Comparison of ENCODE assay signal across 8 cellular contexts in the genomic region with DNA sequence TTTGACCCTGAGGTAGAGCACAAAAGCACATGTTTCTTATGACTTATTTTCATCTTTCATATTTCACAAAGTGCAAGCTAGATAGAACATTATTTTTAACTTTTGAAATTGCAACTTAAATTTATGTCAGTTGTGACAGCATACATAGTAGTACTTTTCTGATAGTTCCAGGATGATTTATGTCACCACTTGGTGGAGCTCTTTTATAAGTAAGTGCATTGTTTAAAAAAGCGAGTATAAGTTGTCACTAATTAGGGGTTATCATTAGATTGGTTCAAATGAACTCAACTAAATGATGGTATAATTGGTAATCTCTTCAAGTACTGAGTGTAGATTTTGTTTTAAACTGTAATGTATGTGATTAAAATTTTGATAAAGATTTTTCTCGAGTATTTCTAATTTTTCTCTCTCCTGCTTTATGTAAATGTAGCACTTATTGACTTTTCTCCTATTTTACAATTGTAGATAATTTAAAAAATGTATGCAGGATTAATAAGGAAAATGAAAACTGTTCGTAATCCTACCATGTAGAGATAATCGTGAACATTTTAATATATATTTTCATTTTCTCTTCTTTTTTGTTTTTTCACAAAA. TPM values are rescaled to one million over a fixed set of nuclear protein-coding genes. Genes with fewer than 3 reads are reported as not detected.
A peak's percentile ranks its signal among the peaks of the same experiment; 100 is the strongest.
DNase-seq lines count a peak whose midpoint lies in the region; ATAC-seq and TF ChIP-seq lines count a peak whose summit lies in the region.

No MANE protein-coding gene starts in this region.

- CTCF ChIA-PET in CD4-positive, alpha-beta T cell (lab: Charles Lee), result interaction anchor here (0.6 to 5.2 kb wide), 14 partner anchors 11 to 434 kb away, joined by 3 to 77 read pairs (median 3); partner anchors contain the start of gene NUDT15
- CTCF ChIA-PET in HEK293 (lab: Yijun Ruan, JAX) (interaction anchor here (0.6 to 2.2 kb wide), 5 partner anchors 244 to 517 kb away, joined by 3 to 30 read pairs (median 3); no protein-coding TSS in a partner anchor), T-cell (lab: Charles Lee) (interaction anchor here (0.5 to 6.8 kb wide), 20 partner anchors 11 to 435 kb away, joined by 3 to 183 read pairs (median 4); partner anchors contain the start of gene LPAR6 (in 1 of the 2))

- H3K4me1 Mint-ChIP-seq in CD4-positive, alpha-beta T cell (ENCODE audit: low read depth), result peaks cover 13% of the 10 kb centered on the region
- H3K4me1 Mint-ChIP-seq in T-cell, result peaks cover 7 to 21% (median 17%) of the 10 kb centered on the region in 3 donors

- intact Hi-C loops in CD4-positive, alpha-beta T cell (cut with DNase I, micrococcal nuclease), result loop anchor here (1.0 to 2.0 kb wide), 3 partner anchors 246 to 435 kb away; no protein-coding TSS in a partner anchor

- H3K27ac Mint-ChIP-seq in CD4-positive, alpha-beta T cell, result no peak overlapping the region
- H3K27ac Mint-ChIP-seq in T-cell, result peak overlapping the region in 1 of 2 donors; percentile 24

- TF ChIP-seq CTCF in CD4-positive, alpha-beta T cell (IDR thresholded peaks at IDR 0.05), result peak; percentile 95
- no peak for TF ChIP-seq CTCF in HEK293 (tag by site-specific recombination; IDR thresholded peaks at IDR 0.05)
- peak; percentile 58 for TF ChIP-seq CTCF in fibroblast of the aortic adventitia (IDR thresholded peaks at IDR 0.05; ENCODE audit: insufficient read depth, low read length)
- TF ChIP-seq CTCF in retinal pigment epithelial cell (conservative IDR thresholded peaks at IDR 0.05; ENCODE audit: low read depth, low read length), result peak; percentile 54

- H3K27me3 ChIP-seq in CD4-positive, alpha-beta T cell (ENCODE audit: control insufficient read depth, insufficient read depth, low read length), result no peaks in the 10 kb centered on the region

- H3K36me3 ChIP-seq in HEK293 (ENCODE audit: control insufficient read depth in 2 of 2, insufficient read depth in 1 of 2, low read length in 2 of 2), result no peaks in the 10 kb centered on the region

- no peak overlapping the region for H3K4me3 Mint-ChIP-seq in CD4-positive, alpha-beta T cell
- no peak overlapping the region for H3K4me3 Mint-ChIP-seq in T-cell

- H3K27ac ChIP-seq in CD4-positive, alpha-beta T cell (ENCODE audit: low read depth, low read length), result no peak overlapping the region
- H3K27ac ChIP-seq in HEK293 (ENCODE audit: extremely low read depth, low read depth, low read length), result no peak overlapping the region
- H3K27ac ChIP-seq in caudate nucleus (ENCODE audit: low read depth, low read length), result no peak overlapping the region

- no peaks in the 10 kb centered on the region for H3K27me3 Mint-ChIP-seq in CD4-positive, alpha-beta T cell
- H3K27me3 Mint-ChIP-seq in T-cell, result no peaks in the 10 kb centered on the region

- H3K4me3 ChIP-seq in HEK293 (ENCODE audit: low read depth, low read length) (no peak overlapping the region), fibroblast of the aortic adventitia (ENCODE audit: low read depth, low read length) (no peak overlapping the region), retinal pigment epithelial cell (ENCODE audit: low read length) (no peak overlapping the region)

- peak; percentile 71 for ATAC-seq in CD4-positive, alpha-beta T cell (ENCODE audit: poor library complexity)
- peak; percentile 45 to 82 (median 64) for ATAC-seq in T-cell (replicated peaks in 1 of 4)

- H3K9me3 ChIP-seq in CD4-positive, alpha-beta T cell (ENCODE audit: control insufficient read depth, low read length), result no peaks in the 10 kb centered on the region
- no peaks in the 10 kb centered on the region for H3K9me3 ChIP-seq in HEK293 (ENCODE audit: control insufficient read depth, insufficient read depth, low read depth, low read length)

- peaks cover 4% of the 10 kb centered on the region for H3K36me3 Mint-ChIP-seq in CD4-positive, alpha-beta T cell (ENCODE audit: low read depth)
- peaks cover 32% of the 10 kb centered on the region for H3K36me3 Mint-ChIP-seq in T-cell

- no peaks in the 10 kb centered on the region for H3K4me1 ChIP-seq in HEK293 (ENCODE audit: control insufficient read depth, insufficient read depth, low read length)

- DNase-seq in CD4-positive, alpha-beta T cell, result no peak
- DNase-seq in T-cell (no peak), fibroblast of the aortic adventitia (ENCODE audit: low read depth) (peak; percentile 70), retinal pigment epithelial cell (ENCODE audit: low read depth) (no peak), caudate nucleus (lab: John Stamatoyannopoulos, UW) (no peak)
- DNase-seq in stimulated activated CD4-positive, alpha-beta T cell treated with anti-CD3 and anti-CD28 coated beads, Interleukin-2, amount 100 ng/mL, for 48 hours, result no peak
- DNase-seq in stimulated activated CD4-positive, alpha-beta T cell treated with anti-CD3 and anti-CD28 coated beads, Interleukin-1b, Interleukin-23, amount 100 ng/mL, for 48 hours, result no peak

- POLR2A ChIA-PET in CD4-positive, alpha-beta T cell (lab: Charles Lee), result interaction anchor here (0.6 to 2.6 kb wide), 8 partner anchors 31 to 247 kb away, joined by 3 to 15 read pairs (median 4); partner anchors contain the start of genes RB1 and RCBTB2
- POLR2A ChIA-PET in HEK293 (lab: Yijun Ruan, JAX) (interaction anchor here (0.6 kb wide), 1 partner anchor 266 kb away, joined by 4 read pairs; no protein-coding TSS in a partner anchor), T-cell (lab: Charles Lee) (interaction anchor here (0.6 to 1.0 kb wide), 3 partner anchors 68 to 805 kb away, joined by 3 read pairs; no protein-coding TSS in a partner anchor)

- H3K9me3 Mint-ChIP-seq in CD4-positive, alpha-beta T cell, result no peaks in the 10 kb centered on the region
- H3K9me3 Mint-ChIP-seq in T-cell, result no peaks in the 10 kb centered on the region

TF ChIP-seq in HEK293, 187 proteins besides CTCF, POLR2A, EP300 and RAD21:
- peak; percentile 65 for TF ChIP-seq SP7 (tag by site-specific recombination; IDR thresholded peaks at IDR 0.05)
- TF ChIP-seq ZNF48 (tag by site-specific recombination; IDR thresholded peaks at IDR 0.05), result no peak

RNA-seq across cellular contexts. Expression of gene RB1, which starts 31.1 kb away (rescaled TPM):
- 10 to 100 TPM; 14.9 to 18.4 TPM for total RNA-seq in CD4-positive, alpha-beta T cell
- total RNA-seq in T-cell, result 10 to 100 TPM; 17.8 to 26.6 (median 24.0) TPM
- 23.3 and 48.4 TPM in 2 replicates for total RNA-seq in fibroblast of the aortic adventitia (ENCODE audit: low replicate concordance)
